In genomic region chr11:61041755-61042518, GRCh38 we compare ENCODE assay signal across 9 cellular contexts.
A peak's percentile ranks its signal among the peaks of the same experiment; 100 is the strongest.
DNase-seq lines count a peak whose midpoint lies in the region; ATAC-seq and TF ChIP-seq lines count a peak whose summit lies in the region.
"Had no signal": no experiment of that assay in that cellular context is flagged by ENCODE, and none has a peak within 500 bp of the region (broad histone marks: within the 10 kb centered on the region; RNA-seq: fewer than 3 reads in every experiment).

No MANE protein-coding gene starts in this region.

- peaks cover 0 to 16% (median 7%) of the 10 kb centered on the region in 12 donors for H3K4me1 ChIP-seq in heart left ventricle
- H3K4me1 ChIP-seq: adrenal gland, thyroid gland had no signal

- peak overlapping the region in 11 of 12 donors; percentile 31 to 83 (median 60) for H3K27ac ChIP-seq in heart left ventricle

- TF ChIP-seq POLR2A in heart left ventricle (IDR thresholded peaks at IDR 0.05) = no peak

- peak overlapping the region in 1 of 12 donors; percentile 2 for H3K4me3 ChIP-seq in heart left ventricle
- H3K4me3 ChIP-seq: adrenal gland, thyroid gland had no signal

- ATAC-seq in HG03135 (IDR thresholded peaks at IDR 0.05; ENCODE audit: unreplicated experiment) (peak; percentile 96), heart left ventricle (peak; percentile 77 to 94 (median 84))

- no peaks in the 10 kb centered on the region for H3K36me3 ChIP-seq in heart left ventricle
- H3K36me3 ChIP-seq: adrenal gland, thyroid gland had no signal

- H3K9me3 ChIP-seq in heart left ventricle = no peaks in the 10 kb centered on the region
- H3K9me3 ChIP-seq: adrenal gland, thyroid gland had no signal

- H3K4me3 Mint-ChIP-seq in activated T-cell treated with anti-CD3 and anti-CD28 coated beads, Interleukin-2, amount 50 U/mL, for 24 hours = peak overlapping the region; percentile 37

- H3K27ac Mint-ChIP-seq in activated T-cell treated with anti-CD3 and anti-CD28 coated beads, Interleukin-2, amount 50 U/mL, for 24 hours = peak overlapping the region; percentile 90

- TF ChIP-seq CTCF in heart left ventricle (IDR thresholded peaks at IDR 0.05) = no peak

- H3K27me3 ChIP-seq in heart left ventricle = no peaks in the 10 kb centered on the region
- H3K27me3 ChIP-seq: adrenal gland, thyroid gland had no signal

- H3K4me1 Mint-ChIP-seq in activated T-cell treated with anti-CD3 and anti-CD28 coated beads, Interleukin-2, amount 50 U/mL, for 24 hours (ENCODE audit: low read depth) = peaks cover 73% of the 10 kb centered on the region

- H3K36me3 Mint-ChIP-seq in activated T-cell treated with anti-CD3 and anti-CD28 coated beads, Interleukin-2, amount 50 U/mL, for 24 hours (ENCODE audit: low read depth) = peaks cover 62% of the 10 kb centered on the region

- H3K27me3 Mint-ChIP-seq in activated T-cell treated with anti-CD3 and anti-CD28 coated beads, Interleukin-2, amount 50 U/mL, for 24 hours = no peaks in the 10 kb centered on the region

- no peaks in the 10 kb centered on the region for H3K9me3 Mint-ChIP-seq in activated T-cell treated with anti-CD3 and anti-CD28 coated beads, Interleukin-2, amount 50 U/mL, for 24 hours

- DNase-seq in GM19238 (ENCODE audit: insufficient read length, low spot score) (peak; percentile 64), NCI-H774 (lab: John Stamatoyannopoulos, UW) (peak; percentile 78), heart left ventricle (peak in 4 of 5 donors; percentile 37 to 75 (median 59)), HCEC 1CT (no peak)
- peak; percentile 83 for DNase-seq in activated T-cell treated with anti-CD3 and anti-CD28 coated beads, Interleukin-2, amount 50 U/mL, for 24 hours
- DNase-seq in stimulated activated CD4-positive, alpha-beta T cell treated with anti-CD3 and anti-CD28 coated beads, Interleukin-15, amount 100 ng/mL, for 24 hours = peak; percentile 85

- intact Hi-C loops in heart left ventricle (cut with DNase I) = no loop called here

- 30 to 39% (median 32%) methylated on average over 16 of the region's 16 CpGs for WGBS in heart left ventricle, 4 donors
